Comparison of ENCODE assay signal across 10 cellular contexts in the genomic region with DNA sequence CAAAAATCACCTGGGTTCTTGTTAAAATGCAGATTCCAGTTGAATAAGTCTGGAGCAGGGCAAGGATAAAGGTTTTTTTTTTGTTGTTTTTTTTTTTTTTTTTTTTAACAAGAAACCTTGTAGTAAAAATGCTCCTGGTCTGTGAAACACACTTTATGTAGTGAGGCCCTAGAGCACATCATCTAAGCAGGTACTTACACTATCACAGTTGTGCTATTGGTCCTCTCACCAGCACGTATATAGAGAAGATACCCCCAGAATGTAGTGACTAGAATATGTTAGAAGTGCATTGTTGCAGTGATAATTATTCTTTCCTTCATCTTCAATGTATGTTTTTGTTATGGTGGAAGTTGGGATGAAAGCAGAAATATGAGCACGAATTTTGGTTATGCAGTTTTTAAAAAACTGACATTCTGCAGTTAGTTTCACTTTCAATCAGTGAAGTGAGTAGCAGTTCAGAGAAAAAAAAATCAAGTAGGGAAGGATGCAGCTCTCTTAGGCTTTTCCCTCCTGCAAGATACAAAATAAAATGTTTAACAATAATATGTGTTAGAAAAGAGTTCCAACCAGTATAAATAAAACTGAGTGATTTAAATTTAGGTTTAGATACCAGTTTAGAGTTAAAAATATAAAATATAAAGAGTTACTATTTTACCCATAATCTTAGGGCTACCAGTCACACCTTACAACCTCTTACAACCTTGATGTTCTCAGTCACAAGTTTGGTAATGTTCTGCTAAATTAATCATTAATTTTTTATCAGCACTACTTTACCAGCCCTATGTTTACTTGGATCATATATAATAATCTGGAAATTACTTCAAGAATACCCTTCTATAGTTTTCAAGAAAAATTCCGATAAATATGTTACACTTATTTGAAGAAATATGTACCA.
DNase-seq lines count a peak whose midpoint lies in the region; ATAC-seq and TF ChIP-seq lines count a peak whose summit lies in the region.
"Had no signal": no experiment of that assay in that cellular context is flagged by ENCODE, and none has a peak within 500 bp of the region (broad histone marks: within the 10 kb centered on the region; RNA-seq: fewer than 3 reads in every experiment).

No MANE protein-coding gene starts in this region.

- H3K27ac ChIP-seq in coronary artery, result no peak overlapping the region
- H3K27ac ChIP-seq: esophagus squamous epithelium had no signal

- no peaks in the 10 kb centered on the region for H3K27me3 Mint-ChIP-seq in effector memory CD8-positive, alpha-beta T cell

- ATAC-seq in GM18498 (IDR thresholded peaks at IDR 0.05; ENCODE audit: unreplicated experiment), result peak; percentile 65
- ATAC-seq in GM19467 (IDR thresholded peaks at IDR 0.05; ENCODE audit: unreplicated experiment), result peak; percentile 55
- peak; percentile 61 for ATAC-seq in HG03175 (IDR thresholded peaks at IDR 0.05; ENCODE audit: unreplicated experiment)
- ATAC-seq in effector memory CD8-positive, alpha-beta T cell (replicated peaks), result no peak

- TF ChIP-seq CTCF in coronary artery (IDR thresholded peaks at IDR 0.05), result no peak

- H3K36me3 Mint-ChIP-seq in effector memory CD8-positive, alpha-beta T cell (ENCODE audit: insufficient read depth), result no peaks in the 10 kb centered on the region

- no peaks in the 10 kb centered on the region for H3K4me1 Mint-ChIP-seq in effector memory CD8-positive, alpha-beta T cell (ENCODE audit: low read depth in 2 of 2)

- H3K4me3 ChIP-seq in coronary artery, result peak overlapping the region; percentile 37

- H3K4me3 Mint-ChIP-seq in effector memory CD8-positive, alpha-beta T cell, result no peak overlapping the region

- DNase-seq in coronary artery (ENCODE audit: low spot score) (no peak), 8988T (no peak)
- no peak for DNase-seq in effector memory CD8-positive, alpha-beta T cell
- DNase-seq in activated effector memory CD4-positive, alpha-beta T cell treated with Interleukin-2 at 50 U/mL for 16 hours, result no peak
- no peak for DNase-seq in activated naive CD4-positive, alpha-beta T cell treated with anti-CD3 and anti-CD28 coated beads, Interleukin-2, amount 50 U/mL, for 16 hours
- DNase-seq: esophagus squamous epithelium, SHP77 treated with DMSO at 0.1 percent for 48 hours had no signal

- H3K9me3 Mint-ChIP-seq in effector memory CD8-positive, alpha-beta T cell, result peaks cover 6 to 10% of the 10 kb centered on the region in 2 donors

- H3K27ac Mint-ChIP-seq in effector memory CD8-positive, alpha-beta T cell, result no peak overlapping the region
